Comparison of ENCODE assay signal across 1 cellular context in genomic region chr13:41216160-41216559, GRCh38.
A peak's percentile ranks its signal among the peaks of the same experiment; 100 is the strongest.
TF ChIP-seq lines count a peak whose summit lies in the region.

No MANE protein-coding gene starts in this region.

TF ChIP-seq in SK-N-SH, 30 proteins besides CTCF, POLR2A, EP300 and RAD21 (continued from another document):
- TF ChIP-seq TEAD4 (IDR thresholded peaks at IDR 0.05; ENCODE audit: borderline replicate concordance, insufficient read depth): no peak
- TF ChIP-seq TCF12 (IDR thresholded peaks at IDR 0.05): peak; percentile 56
- TF ChIP-seq TAF1 (IDR thresholded peaks at IDR 0.05; ENCODE audit: borderline replicate concordance, low read depth, low read length): no peak
- TF ChIP-seq, protein P1, sequence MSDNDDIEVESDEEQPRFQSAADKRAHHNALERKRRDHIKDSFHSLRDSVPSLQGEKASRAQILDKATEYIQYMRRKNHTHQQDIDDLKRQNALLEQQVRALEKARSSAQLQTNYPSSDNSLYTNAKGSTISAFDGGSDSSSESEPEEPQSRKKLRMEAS (IDR thresholded peaks at IDR 0.05; ENCODE audit: low read depth): no peak
- TF ChIP-seq USF2 (IDR thresholded peaks at IDR 0.05; ENCODE audit: borderline replicate concordance, low read depth, low read length): no peak
- TF ChIP-seq SIN3A (IDR thresholded peaks at IDR 0.05; ENCODE audit: borderline replicate concordance, low read depth, low read length): no peak
- TF ChIP-seq MXI1 (IDR thresholded peaks at IDR 0.05; ENCODE audit: low read depth, low read length): no peak
- no peak for TF ChIP-seq CHD2 (IDR thresholded peaks at IDR 0.05; ENCODE audit: low read length, partially characterized antibody)
- no peak for TF ChIP-seq NFIC (IDR thresholded peaks at IDR 0.05; ENCODE audit: borderline replicate concordance)
- peak; percentile 56; the same call in 1 of the 2 replicates for TF ChIP-seq FOSL2 (IDR thresholded peaks at IDR 0.05; ENCODE audit: borderline replicate concordance, low read depth)
- peak; percentile 47 for TF ChIP-seq JUND (IDR thresholded peaks at IDR 0.05)
